ENCODE assay signal across 27 cellular contexts in genomic region chr17:46898364-46898763, GRCh38. TPM values are rescaled to one million over a fixed set of nuclear protein-coding genes. Genes with fewer than 3 reads are reported as not detected.
A peak's percentile ranks its signal among the peaks of the same experiment; 100 is the strongest.
DNase-seq lines count a peak whose midpoint lies in the region; ATAC-seq, FAIRE-seq and TF ChIP-seq lines count a peak whose summit lies in the region.
"Had no signal": no experiment of that assay in that cellular context is flagged by ENCODE, and none has a peak within 500 bp of the region (broad histone marks: within the 10 kb centered on the region; RNA-seq: fewer than 3 reads in every experiment).

No MANE protein-coding gene starts in this region.

- no peaks in the 10 kb centered on the region for H3K36me3 Mint-ChIP-seq in neural progenitor cell
- no peaks in the 10 kb centered on the region for H3K36me3 Mint-ChIP-seq in CD4-positive, alpha-beta T cell (ENCODE audit: low read depth)
- H3K36me3 Mint-ChIP-seq: CD4-positive, alpha-beta memory T cell; CD8-positive, alpha-beta memory T cell had no signal

- no peak for ATAC-seq in Right ventricle myocardium superior (ENCODE audit: poor library complexity)
- ATAC-seq in CD4-positive, alpha-beta T cell (ENCODE audit: poor library complexity), result no peak
- ATAC-seq: A549, GM12878 had no signal

- no peak overlapping the region for H3K27ac ChIP-seq in neural progenitor cell
- no peak overlapping the region for H3K27ac ChIP-seq in CD4-positive, alpha-beta T cell (ENCODE audit: low read depth, low read length)
- H3K27ac ChIP-seq: 22Rv1; A549; BLaER1 treated with 17β-estradiol and CSF1 and Interleukin-3, amounts not matched to agents 10 nM and 100 nM; C4-2B had no signal

- H3K4me1 ChIP-seq in neural progenitor cell, result peaks cover 3% of the 10 kb centered on the region
- H3K4me1 ChIP-seq: A549 had no signal

- H3K36me3 ChIP-seq in neural progenitor cell, result no peaks in the 10 kb centered on the region
- H3K36me3 ChIP-seq: BLaER1 treated with 17β-estradiol and CSF1 and Interleukin-3, amounts not matched to agents 10 nM and 100 nM had no signal

- H3F3A ChIP-seq in neural progenitor cell (ENCODE audit: low read depth), result no peaks in the 10 kb centered on the region

- TF ChIP-seq CTCF in neural progenitor cell (IDR thresholded peaks at IDR 0.05), result no peak
- no peak for TF ChIP-seq CTCF in CD4-positive, alpha-beta T cell (IDR thresholded peaks at IDR 0.05)

- H3K27me3 ChIP-seq in neural progenitor cell, result no peaks in the 10 kb centered on the region
- H3K27me3 ChIP-seq in CD4-positive, alpha-beta T cell (ENCODE audit: control insufficient read depth, insufficient read depth, low read length), result no peaks in the 10 kb centered on the region
- H3K27me3 ChIP-seq: BLaER1 treated with 17β-estradiol and CSF1 and Interleukin-3, amounts not matched to agents 10 nM and 100 nM had no signal

- CTCF ChIA-PET in CD4-positive, alpha-beta T cell (lab: Charles Lee), result no interaction called here

- no peak overlapping the region for H3K4me3 ChIP-seq in neural progenitor cell
- H3K4me3 ChIP-seq: A549; BLaER1 treated with 17β-estradiol and CSF1 and Interleukin-3, amounts not matched to agents 10 nM and 100 nM; GM12878 had no signal

- DNase-seq in cardiac septum (ENCODE audit: low spot score), result peak; percentile 31
- DNase-seq in Right ventricle myocardium superior, result no peak
- DNase-seq in HTR-8/SVneo (ENCODE audit: insufficient read length, low spot score), result no peak
- no peak for DNase-seq in neural progenitor cell (ENCODE audit: low spot score)
- DNase-seq in NCI-H1436 (lab: John Stamatoyannopoulos, UW), result no peak
- no peak for DNase-seq in CD4-positive, alpha-beta T cell
- DNase-seq: AML-193; CD4-positive, alpha-beta memory T cell; CD8-positive, alpha-beta memory T cell; COR-L47; DMS 273 treated with DMSO at 0.1 percent for 48 hours; DMS153; DMS53; DMS79; DND-41; EL; GDM1 had no signal

- no peaks in the 10 kb centered on the region for H3K9me3 ChIP-seq in neural progenitor cell (ENCODE audit: low read depth)
- peaks cover 10% of the 10 kb centered on the region for H3K9me3 ChIP-seq in CD4-positive, alpha-beta T cell (ENCODE audit: control insufficient read depth, low read length)

- FAIRE-seq in HTR-8/SVneo (lab: Jason Lieb, UNC), result peak; percentile 16
- FAIRE-seq: A549, GM12878, GM12892, GM18507 had no signal

- no peaks in the 10 kb centered on the region for H4K20me1 ChIP-seq in neural progenitor cell (ENCODE audit: low read depth)
- H4K20me1 ChIP-seq: BLaER1 treated with 17β-estradiol and CSF1 and Interleukin-3, amounts not matched to agents 10 nM and 100 nM had no signal

- no peak overlapping the region for H3K9ac ChIP-seq in neural progenitor cell
- H3K9ac ChIP-seq: BLaER1 treated with 17β-estradiol and CSF1 and Interleukin-3, amounts not matched to agents 10 nM and 100 nM had no signal

- peaks cover 8% of the 10 kb centered on the region for H3K27me3 Mint-ChIP-seq in neural progenitor cell (ENCODE audit: insufficient read depth, low read depth)
- H3K27me3 Mint-ChIP-seq in CD4-positive, alpha-beta T cell, result peaks cover 39% of the 10 kb centered on the region

- no peaks in the 10 kb centered on the region for H3K79me2 ChIP-seq in neural progenitor cell (ENCODE audit: low read depth)

- H3K4me1 Mint-ChIP-seq in neural progenitor cell, result no peaks in the 10 kb centered on the region
- H3K4me1 Mint-ChIP-seq in CD4-positive, alpha-beta T cell (ENCODE audit: low read depth), result no peaks in the 10 kb centered on the region
- H3K4me1 Mint-ChIP-seq: B cell; CD4-positive, alpha-beta memory T cell; CD8-positive, alpha-beta memory T cell had no signal

- peaks cover 2% of the 10 kb centered on the region for H3K9me3 Mint-ChIP-seq in neural progenitor cell
- H3K9me3 Mint-ChIP-seq in CD4-positive, alpha-beta T cell, result peaks cover 3% of the 10 kb centered on the region

- no peak overlapping the region for H2AFZ ChIP-seq in neural progenitor cell (replicated peaks)

- no peak overlapping the region for H3K4me2 ChIP-seq in neural progenitor cell
- H3K4me2 ChIP-seq: A549; BLaER1 treated with 17β-estradiol and CSF1 and Interleukin-3, amounts not matched to agents 10 nM and 100 nM had no signal

- POLR2A ChIA-PET in CD4-positive, alpha-beta T cell (lab: Charles Lee), result no interaction called here

- intact Hi-C loops in cardiac septum (cut with DNase I) (no loop called here), Right ventricle myocardium superior (cut with DNase I) (no loop called here)
- intact Hi-C loops in CD4-positive, alpha-beta T cell (cut with DNase I, micrococcal nuclease), result no loop called here

- no peak overlapping the region for H3K27ac Mint-ChIP-seq in neural progenitor cell
- H3K27ac Mint-ChIP-seq in CD4-positive, alpha-beta T cell, result no peak overlapping the region
- H3K27ac Mint-ChIP-seq: B cell; CD4-positive, alpha-beta memory T cell; CD8-positive, alpha-beta memory T cell had no signal

- H3K4me3 Mint-ChIP-seq in neural progenitor cell, result peak overlapping the region; percentile 0
- H3K4me3 Mint-ChIP-seq in CD4-positive, alpha-beta T cell, result no peak overlapping the region
- H3K4me3 Mint-ChIP-seq: B cell; CD4-positive, alpha-beta memory T cell; CD8-positive, alpha-beta memory T cell had no signal

RNA-seq across cellular contexts. Expression of gene GOSR2, which starts 24.6 kb away (rescaled TPM):
- total RNA-seq in cardiac septum (45.9 TPM), Right ventricle myocardium superior (32.0 TPM), neural progenitor cell (ENCODE audit: low replicate concordance) (29.2 and 33.6 TPM in 2 replicates)
- total RNA-seq in CD4-positive, alpha-beta T cell, result 10 to 100 TPM; 46.6 to 51.7 TPM

RNA-seq across cellular contexts. Expression of gene WNT9B, which starts 47.0 kb away (rescaled TPM):
- 0.62 TPM for total RNA-seq in cardiac septum
- total RNA-seq in Right ventricle myocardium superior, result 0.13 TPM
- 0.12 TPM in 1 of 2 replicates, not detected in the other for total RNA-seq in neural progenitor cell (ENCODE audit: low replicate concordance)
- not detected for total RNA-seq in CD4-positive, alpha-beta T cell
- total RNA-seq: A172; B cell; CD4-positive, alpha-beta memory T cell; CD8-positive, alpha-beta memory T cell; G401; GM12878 had no signal
